Comparison of ENCODE assay signal across 1 cellular context in genomic region chr5:147966829-147967228, GRCh38.
TF ChIP-seq lines count a peak whose summit lies in the region.

No MANE protein-coding gene starts in this region.

TF ChIP-seq in GM23338, 12 proteins besides CTCF, POLR2A, EP300 and RAD21 (continued from another document):
- TF ChIP-seq ETS1 (IDR thresholded peaks at IDR 0.05) (no peak), STAT1 (IDR thresholded peaks at IDR 0.05; ENCODE audit: unreplicated experiment) (no peak), EZH2phosphoT487 (IDR thresholded peaks at IDR 0.05; ENCODE audit: unreplicated experiment) (no peak)
